Comparison of ENCODE assay signal across 1 cellular context in genomic region chr6:40897390-40898003, GRCh38.
TF ChIP-seq lines count a peak whose summit lies in the region.

No MANE protein-coding gene starts in this region.

TF ChIP-seq in HepG2, 621 proteins besides CTCF, POLR2A, EP300 and RAD21 (continued from another document and continues in another):
- TF ChIP-seq GMEB2 (CRISPR knock-in tag; IDR thresholded peaks at IDR 0.05; ENCODE audit: low read depth) (no peak), SP5 (CRISPR knock-in tag; IDR thresholded peaks at IDR 0.05; ENCODE audit: borderline replicate concordance, low read depth) (peak; percentile 77), ZNF260 (CRISPR knock-in tag; IDR thresholded peaks at IDR 0.05; ENCODE audit: borderline replicate concordance, low read depth) (no peak), ZZZ3 (CRISPR knock-in tag; IDR thresholded peaks at IDR 0.05; ENCODE audit: borderline replicate concordance) (no peak), ZNF232 (CRISPR knock-in tag; IDR thresholded peaks at IDR 0.05; ENCODE audit: borderline replicate concordance) (0 out of 2 replicates have a peak, but pooled peaks have one; percentile 16), TCF7 (IDR thresholded peaks at IDR 0.05; ENCODE audit: low read depth) (peak; percentile 41; the same call in 1 of the 2 replicates), ZBTB8A (CRISPR knock-in tag; IDR thresholded peaks at IDR 0.05; ENCODE audit: borderline replicate concordance, low read depth) (no peak), SMAD9 (CRISPR knock-in tag; IDR thresholded peaks at IDR 0.05) (no peak), ZNF333 (CRISPR knock-in tag; IDR thresholded peaks at IDR 0.05; ENCODE audit: borderline replicate concordance) (no peak), XRCC5 (optimal IDR thresholded peaks at IDR 0.05; ENCODE audit: low read length) (no peak), CREM (IDR thresholded peaks at IDR 0.05) (peak; percentile 27; the same call in 1 of the 2 replicates), CREM (CRISPR knock-in tag; IDR thresholded peaks at IDR 0.05) (no peak), ZNF382 (CRISPR knock-in tag; IDR thresholded peaks at IDR 0.05; ENCODE audit: borderline replicate concordance) (no peak), KLF12 (CRISPR knock-in tag; IDR thresholded peaks at IDR 0.05; ENCODE audit: borderline replicate concordance) (no peak), NR2F2 (IDR thresholded peaks at IDR 0.05; ENCODE audit: borderline replicate concordance, low read depth) (peak; percentile 40; the same call in 1 of the 2 replicates), PATZ1 (CRISPR knock-in tag; IDR thresholded peaks at IDR 0.05) (peak; percentile 80), MBNL3 (CRISPR knock-in tag; conservative IDR thresholded peaks at IDR 0.05) (no peak), ZFP91 (CRISPR knock-in tag; IDR thresholded peaks at IDR 0.05; ENCODE audit: borderline replicate concordance) (peak; percentile 30; the same call in 1 of the 2 replicates), HBP1 (CRISPR knock-in tag; IDR thresholded peaks at IDR 0.05; ENCODE audit: low read depth) (no peak), RFXANK (CRISPR knock-in tag; IDR thresholded peaks at IDR 0.05) (no peak), ZNF205 (CRISPR knock-in tag; IDR thresholded peaks at IDR 0.05) (no peak), CEBPG (CRISPR knock-in tag; IDR thresholded peaks at IDR 0.05) (peak; percentile 71), GLI4 (CRISPR knock-in tag; IDR thresholded peaks at IDR 0.05; ENCODE audit: borderline replicate concordance) (no peak), SKIL (CRISPR knock-in tag; IDR thresholded peaks at IDR 0.05; ENCODE audit: borderline replicate concordance) (peak; percentile 30; the same call in 1 of the 2 replicates), CEBPB (IDR thresholded peaks at IDR 0.05; ENCODE audit: borderline replicate concordance, low read depth, low read length) (peak; percentile 12; the same call in 1 of the 2 replicates), ZBTB39 (CRISPR knock-in tag; IDR thresholded peaks at IDR 0.05) (no peak), TAF15 (IDR thresholded peaks at IDR 0.05; ENCODE audit: low read depth, low read length, poor library complexity, severe bottlenecking) (no peak), GATAD1 (CRISPR knock-in tag; IDR thresholded peaks at IDR 0.05) (0 out of 2 replicates have a peak, but pooled peaks have one; percentile 18), SMYD3 (CRISPR knock-in tag; IDR thresholded peaks at IDR 0.05) (no peak), ZMYM4 (CRISPR knock-in tag; IDR thresholded peaks at IDR 0.05) (no peak), ZNF879 (CRISPR knock-in tag; IDR thresholded peaks at IDR 0.05) (no peak), ZC3H4 (CRISPR knock-in tag; IDR thresholded peaks at IDR 0.05; ENCODE audit: borderline replicate concordance) (no peak), ZNF577 (CRISPR knock-in tag; IDR thresholded peaks at IDR 0.05; ENCODE audit: borderline replicate concordance, low read depth) (no peak), KAT2B (IDR thresholded peaks at IDR 0.05; ENCODE audit: borderline replicate concordance, low read depth, low read length) (no peak), HNRNPL (IDR thresholded peaks at IDR 0.05; ENCODE audit: low read depth, low read length) (peak; percentile 74; the same call in 1 of the 2 replicates), ZNF263 (CRISPR knock-in tag; IDR thresholded peaks at IDR 0.05) (no peak), HDAC2 (CRISPR knock-in tag; IDR thresholded peaks at IDR 0.05) (peak; percentile 49; the same call in 1 of the 2 replicates), NFIC (IDR thresholded peaks at IDR 0.05; ENCODE audit: low read length) (0 out of 2 replicates have a peak, but pooled peaks have one; percentile 24), BRD4 (CRISPR knock-in tag; IDR thresholded peaks at IDR 0.05) (peak; percentile 61; the same call in 1 of the 2 replicates), ZNF329 (CRISPR knock-in tag; IDR thresholded peaks at IDR 0.05; ENCODE audit: low read depth) (no peak), GZF1 (CRISPR knock-in tag; IDR thresholded peaks at IDR 0.05) (no peak)
- TF ChIP-seq, protein P1, sequence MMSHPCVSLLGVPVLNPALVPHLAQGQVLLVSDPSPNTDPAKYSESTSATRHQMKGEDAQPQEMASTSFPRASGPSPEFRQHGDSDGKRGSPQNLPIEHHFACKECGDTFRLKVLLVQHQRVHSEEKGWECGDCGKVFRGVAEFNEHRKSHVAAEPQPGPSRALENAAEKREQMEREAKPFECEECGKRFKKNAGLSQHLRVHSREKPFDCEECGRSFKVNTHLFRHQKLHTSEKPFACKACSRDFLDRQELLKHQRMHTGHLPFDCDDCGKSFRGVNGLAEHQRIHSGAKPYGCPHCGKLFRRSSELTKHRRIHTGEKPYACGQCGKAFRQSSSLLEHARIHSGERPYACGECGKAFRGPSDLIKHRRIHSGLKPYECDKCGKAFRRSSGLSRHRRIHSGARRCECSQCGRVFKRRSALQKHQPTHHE (CRISPR knock-in tag; IDR thresholded peaks at IDR 0.05; ENCODE audit: borderline replicate concordance), result no peak
- TF ChIP-seq, protein P2, sequence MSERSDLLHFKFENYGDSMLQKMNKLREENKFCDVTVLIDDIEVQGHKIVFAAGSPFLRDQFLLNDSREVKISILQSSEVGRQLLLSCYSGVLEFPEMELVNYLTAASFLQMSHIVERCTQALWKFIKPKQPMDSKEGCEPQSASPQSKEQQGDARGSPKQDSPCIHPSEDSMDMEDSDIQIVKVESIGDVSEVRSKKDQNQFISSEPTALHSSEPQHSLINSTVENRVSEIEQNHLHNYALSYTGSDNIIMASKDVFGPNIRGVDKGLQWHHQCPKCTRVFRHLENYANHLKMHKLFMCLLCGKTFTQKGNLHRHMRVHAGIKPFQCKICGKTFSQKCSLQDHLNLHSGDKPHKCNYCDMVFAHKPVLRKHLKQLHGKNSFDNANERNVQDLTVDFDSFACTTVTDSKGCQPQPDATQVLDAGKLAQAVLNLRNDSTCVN (CRISPR knock-in tag; IDR thresholded peaks at IDR 0.05; ENCODE audit: borderline replicate concordance), result peak; percentile 23; the same call in 1 of the 2 replicates
- TF ChIP-seq, protein P3, sequence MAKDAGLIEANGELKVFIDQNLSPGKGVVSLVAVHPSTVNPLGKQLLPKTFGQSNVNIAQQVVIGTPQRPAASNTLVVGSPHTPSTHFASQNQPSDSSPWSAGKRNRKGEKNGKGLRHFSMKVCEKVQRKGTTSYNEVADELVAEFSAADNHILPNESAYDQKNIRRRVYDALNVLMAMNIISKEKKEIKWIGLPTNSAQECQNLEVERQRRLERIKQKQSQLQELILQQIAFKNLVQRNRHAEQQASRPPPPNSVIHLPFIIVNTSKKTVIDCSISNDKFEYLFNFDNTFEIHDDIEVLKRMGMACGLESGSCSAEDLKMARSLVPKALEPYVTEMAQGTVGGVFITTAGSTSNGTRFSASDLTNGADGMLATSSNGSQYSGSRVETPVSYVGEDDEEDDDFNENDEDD (CRISPR knock-in tag; IDR thresholded peaks at IDR 0.05; ENCODE audit: borderline replicate concordance), result no peak
- TF ChIP-seq, protein P4, sequence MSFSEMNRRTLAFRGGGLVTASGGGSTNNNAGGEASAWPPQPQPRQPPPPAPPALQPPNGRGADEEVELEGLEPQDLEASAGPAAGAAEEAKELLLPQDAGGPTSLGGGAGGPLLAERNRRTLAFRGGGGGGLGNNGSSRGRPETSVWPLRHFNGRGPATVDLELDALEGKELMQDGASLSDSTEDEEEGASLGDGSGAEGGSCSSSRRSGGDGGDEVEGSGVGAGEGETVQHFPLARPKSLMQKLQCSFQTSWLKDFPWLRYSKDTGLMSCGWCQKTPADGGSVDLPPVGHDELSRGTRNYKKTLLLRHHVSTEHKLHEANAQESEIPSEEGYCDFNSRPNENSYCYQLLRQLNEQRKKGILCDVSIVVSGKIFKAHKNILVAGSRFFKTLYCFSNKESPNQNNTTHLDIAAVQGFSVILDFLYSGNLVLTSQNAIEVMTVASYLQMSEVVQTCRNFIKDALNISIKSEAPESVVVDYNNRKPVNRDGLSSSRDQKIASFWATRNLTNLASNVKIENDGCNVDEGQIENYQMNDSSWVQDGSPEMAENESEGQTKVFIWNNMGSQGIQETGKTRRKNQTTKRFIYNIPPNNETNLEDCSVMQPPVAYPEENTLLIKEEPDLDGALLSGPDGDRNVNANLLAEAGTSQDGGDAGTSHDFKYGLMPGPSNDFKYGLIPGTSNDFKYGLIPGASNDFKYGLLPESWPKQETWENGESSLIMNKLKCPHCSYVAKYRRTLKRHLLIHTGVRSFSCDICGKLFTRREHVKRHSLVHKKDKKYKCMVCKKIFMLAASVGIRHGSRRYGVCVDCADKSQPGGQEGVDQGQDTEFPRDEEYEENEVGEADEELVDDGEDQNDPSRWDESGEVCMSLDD (CRISPR knock-in tag; IDR thresholded peaks at IDR 0.05; ENCODE audit: borderline replicate concordance), result peak; percentile 63; the same call in 1 of the 2 replicates
